Comparison of ENCODE assay signal across 8 cellular contexts in the genomic region with DNA sequence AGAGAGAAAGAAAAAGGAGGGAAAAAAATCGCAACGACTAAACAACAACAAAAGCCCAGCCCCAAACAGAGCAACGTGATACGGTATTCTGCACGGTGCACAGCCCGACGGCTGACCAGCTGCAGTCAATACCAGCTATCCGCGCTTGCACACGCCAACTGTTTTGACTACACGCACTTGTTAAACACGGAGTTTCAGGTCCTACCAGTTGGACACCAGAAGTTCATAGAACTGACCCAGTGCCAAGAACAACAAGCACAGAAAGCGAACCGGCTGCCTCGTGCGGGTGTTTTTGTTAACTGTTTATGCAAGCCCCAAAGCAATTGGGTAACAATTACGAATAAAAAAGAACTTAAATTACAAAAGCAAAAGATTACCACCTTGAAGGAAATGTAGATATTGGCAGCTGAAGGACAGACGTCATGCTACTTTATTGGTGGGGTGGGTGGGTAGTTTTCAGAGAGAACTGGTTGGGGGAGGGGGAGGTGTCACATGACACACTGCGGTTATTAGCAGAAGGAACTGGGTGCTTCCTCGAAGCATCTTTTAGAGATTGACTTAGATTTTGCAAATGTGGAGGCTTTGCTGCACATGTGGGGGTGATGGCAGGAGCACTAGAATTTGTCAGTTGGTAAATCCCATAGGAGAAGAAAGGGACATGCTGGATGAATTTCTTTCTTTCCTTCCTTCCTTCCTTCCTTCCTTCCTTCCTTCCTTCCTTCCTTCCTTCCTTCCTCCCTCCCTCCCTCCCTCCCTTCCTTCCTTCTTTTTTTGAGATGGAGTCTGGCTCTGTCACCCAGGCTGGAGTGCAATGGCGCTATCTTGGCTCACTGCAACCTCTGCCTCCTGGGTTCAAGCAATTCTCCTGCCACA.
DNase-seq lines count a peak whose midpoint lies in the region; ATAC-seq and TF ChIP-seq lines count a peak whose summit lies in the region.

No MANE protein-coding gene starts in this region.

- peaks cover 24% of the 10 kb centered on the region for H3K4me1 Mint-ChIP-seq in activated naive CD8-positive, alpha-beta T cell treated with anti-CD3 and anti-CD28 coated beads, Interleukin-2, amount 10 ng/mL, durations not matched to agents 7 days and 5 days
- H3K4me1 Mint-ChIP-seq in Caco-2 (ENCODE audit: low read depth, unreplicated experiment) = peaks cover 7% of the 10 kb centered on the region

- peaks cover 7% of the 10 kb centered on the region for H3K9me3 Mint-ChIP-seq in activated naive CD8-positive, alpha-beta T cell treated with anti-CD3 and anti-CD28 coated beads, Interleukin-2, amount 10 ng/mL, durations not matched to agents 7 days and 5 days
- peaks cover 10% of the 10 kb centered on the region for H3K9me3 Mint-ChIP-seq in Caco-2 (ENCODE audit: unreplicated experiment)

- peaks cover 10% of the 10 kb centered on the region for H3K27me3 Mint-ChIP-seq in activated naive CD8-positive, alpha-beta T cell treated with anti-CD3 and anti-CD28 coated beads, Interleukin-2, amount 10 ng/mL, durations not matched to agents 7 days and 5 days
- H3K27me3 Mint-ChIP-seq in Caco-2 (ENCODE audit: insufficient read depth, unreplicated experiment) = no peaks in the 10 kb centered on the region

- peak overlapping the region; percentile 89 for H3K27ac Mint-ChIP-seq in activated naive CD8-positive, alpha-beta T cell treated with anti-CD3 and anti-CD28 coated beads, Interleukin-2, amount 10 ng/mL, durations not matched to agents 7 days and 5 days
- no peak overlapping the region for H3K27ac Mint-ChIP-seq in Caco-2 (ENCODE audit: unreplicated experiment)

- H3K36me3 ChIP-seq in Caco-2 (ENCODE audit: control insufficient read depth, insufficient read depth, low read length) = no peaks in the 10 kb centered on the region

- no peaks in the 10 kb centered on the region for H3K9me3 ChIP-seq in Caco-2

- ATAC-seq in HG03159 (IDR thresholded peaks at IDR 0.05; ENCODE audit: unreplicated experiment) = peak; percentile 58
- ATAC-seq in activated naive CD8-positive, alpha-beta T cell treated with anti-CD3 and anti-CD28 coated beads, Interleukin-2, amount 10 ng/mL, durations not matched to agents 7 days and 5 days (ENCODE audit: low read depth) = peak; percentile 50
- ATAC-seq in left ventricle myocardium superior = peak; percentile 88

- intact Hi-C loops in left ventricle myocardium superior (cut with micrococcal nuclease) = no loop called here
- intact Hi-C loops in Caco-2 (cut with micrococcal nuclease; ENCODE audit: unreplicated experiment) = no loop called here

- CTCF ChIA-PET in Caco-2 (lab: Charles Lee) = no interaction called here

- DNase-seq in GM12864 (ENCODE audit: low read depth) = no peak
- DNase-seq in SHP77 treated with DMSO at 0.1 percent for 48 hours (lab: John Stamatoyannopoulos, UW) = peak; percentile 48
- peak; percentile 49 for DNase-seq in activated naive CD8-positive, alpha-beta T cell treated with anti-CD3 and anti-CD28 coated beads, Interleukin-2, amount 10 ng/mL, durations not matched to agents 7 days and 5 days
- DNase-seq in left ventricle myocardium superior = peak; percentile 66
- no peak for DNase-seq in retinal pigment epithelial cell (ENCODE audit: low read depth)
- no peak for DNase-seq in KG1 (lab: John Stamatoyannopoulos, UW)
- no peak for DNase-seq in Caco-2

- H3K4me3 ChIP-seq in GM12864 (ENCODE audit: low read depth, low read length) (peak overlapping the region; percentile 51), retinal pigment epithelial cell (ENCODE audit: low read length) (peak overlapping the region; percentile 42), Caco-2 (ENCODE audit: low read depth, low read length) (no peak overlapping the region)

- H3K27me3 ChIP-seq in Caco-2 (replicated peaks; ENCODE audit: control insufficient read depth, insufficient read depth, low read length) = no peaks in the 10 kb centered on the region

- peak overlapping the region; percentile 88 for H3K4me3 Mint-ChIP-seq in activated naive CD8-positive, alpha-beta T cell treated with anti-CD3 and anti-CD28 coated beads, Interleukin-2, amount 10 ng/mL, durations not matched to agents 7 days and 5 days
- no peak overlapping the region for H3K4me3 Mint-ChIP-seq in Caco-2 (ENCODE audit: unreplicated experiment)

- no peak for TF ChIP-seq CTCF in GM12864 (IDR thresholded peaks at IDR 0.05; ENCODE audit: low read depth, low read length, missing control alignments)
- TF ChIP-seq CTCF in retinal pigment epithelial cell (conservative IDR thresholded peaks at IDR 0.05; ENCODE audit: low read depth, low read length) = no peak
- TF ChIP-seq CTCF in Caco-2 (IDR thresholded peaks at IDR 0.05; ENCODE audit: insufficient read depth in 1 of 2, low read depth in 1 of 2, low read length in 1 of 2, severe bottlenecking in 1 of 2, unreplicated experiment in 1 of 2) = no peak

- POLR2A ChIA-PET in activated naive CD8-positive, alpha-beta T cell treated with anti-CD3 and anti-CD28 coated beads, Interleukin-2, amount 10 ng/mL, durations not matched to agents 7 days and 5 days (lab: Charles Lee) = interaction anchor here (0.7 to 1.4 kb wide), 4 partner anchors 15 to 593 kb away, joined by 3 to 7 read pairs (median 3); a partner anchor contains a TSS
- POLR2A ChIA-PET in Caco-2 (lab: Charles Lee) = no interaction called here

- H3K4me1 ChIP-seq in Caco-2 = no peaks in the 10 kb centered on the region

- no TSS peak for BruUV-seq in Caco-2 (replicated peaks; lab: Mats Ljungman, UMichigan)

- peaks cover 2% of the 10 kb centered on the region for H3K36me3 Mint-ChIP-seq in activated naive CD8-positive, alpha-beta T cell treated with anti-CD3 and anti-CD28 coated beads, Interleukin-2, amount 10 ng/mL, durations not matched to agents 7 days and 5 days
- no peaks in the 10 kb centered on the region for H3K36me3 Mint-ChIP-seq in Caco-2 (ENCODE audit: insufficient read depth, unreplicated experiment)

Comparison
In these comparisons a context has a peak if more than half of its experiments do, and no peak if none do; other contexts are left out.
1. DNase-seq: peak in SHP77 treated with DMSO at 0.1 percent for 48 hours (single experiment), activated naive CD8-positive, alpha-beta T cell treated with anti-CD3 and anti-CD28 coated beads, Interleukin-2, amount 10 ng/mL, durations not matched to agents 7 days and 5 days (single experiment) and left ventricle myocardium superior (single experiment); none in GM12864 (single experiment), retinal pigment epithelial cell (single experiment), KG1 (single experiment) and Caco-2 (0 of 2).
2. Peak in every context shown above with its lines, with median percentiles within 50 percentile points of each other: ATAC-seq.